ENCODE assay signal across 8 cellular contexts in genomic region chr16:75462804-75463203, GRCh38. TPM values are rescaled to one million over a fixed set of nuclear protein-coding genes. Genes with fewer than 3 reads are reported as not detected.
DNase-seq lines count a peak whose midpoint lies in the region; ATAC-seq, FAIRE-seq and TF ChIP-seq lines count a peak whose summit lies in the region.

No MANE protein-coding gene starts in this region.

- 83 to 84% methylated on average over 2 of the region's 2 CpGs for WGBS in endodermal cell (ENCODE audit: insufficient coverage in 1 of 2, insufficient read length in 1 of 2), 2 experiments
- WGBS in suprapubic skin, result 13% methylated on average over 2 of the region's 2 CpGs

- peak overlapping the region; percentile 76 for H3K27ac Mint-ChIP-seq in activated T-cell treated with anti-CD3 and anti-CD28 coated beads, Interleukin-2, amount 50 U/mL, for 72 hours
- H3K27ac Mint-ChIP-seq in endodermal cell, result peak overlapping the region; percentile 91

- H3K79me2 ChIP-seq in Loucy (ENCODE audit: insufficient read depth, low read length), result peaks cover 57% of the 10 kb centered on the region

- H3K4me1 ChIP-seq in Loucy (ENCODE audit: insufficient read depth, low read length, poor library complexity, severe bottlenecking) (peaks cover 28% of the 10 kb centered on the region), endodermal cell (ENCODE audit: control insufficient read depth, insufficient read depth, low read length) (peaks cover 5% of the 10 kb centered on the region), suprapubic skin (peaks cover 21% of the 10 kb centered on the region)

- H3K27me3 Mint-ChIP-seq in activated T-cell treated with anti-CD3 and anti-CD28 coated beads, Interleukin-2, amount 50 U/mL, for 72 hours (ENCODE audit: low read depth), result no peaks in the 10 kb centered on the region
- H3K27me3 Mint-ChIP-seq in endodermal cell (ENCODE audit: insufficient read depth), result no peaks in the 10 kb centered on the region

- peak; percentile 26 to 36 for ATAC-seq in activated T-cell treated with anti-CD3 and anti-CD28 coated beads, Interleukin-2, amount 50 U/mL, for 72 hours (replicated peaks in 1 of 2)
- ATAC-seq in GM19467 (IDR thresholded peaks at IDR 0.05; ENCODE audit: unreplicated experiment), result no peak
- ATAC-seq in HG02588 (IDR thresholded peaks at IDR 0.05; ENCODE audit: unreplicated experiment), result no peak

- H3K27me3 ChIP-seq in Loucy (ENCODE audit: insufficient read depth, low read length, poor library complexity, severe bottlenecking) (no peaks in the 10 kb centered on the region), endodermal cell (ENCODE audit: control insufficient read depth, insufficient read depth, low read length, poor library complexity, severe bottlenecking) (no peaks in the 10 kb centered on the region), suprapubic skin (no peaks in the 10 kb centered on the region)

- no peak for DNase-seq in activated T-cell treated with anti-CD3 and anti-CD28 coated beads, Interleukin-2, amount 50 U/mL, for 72 hours
- no peak for DNase-seq in activated T-cell treated with anti-CD3 and anti-CD28 coated beads, Interleukin-2, amount 50 U/mL, for 48 hours
- DNase-seq in endodermal cell (no peak), suprapubic skin (ENCODE audit: low spot score in 2 of 2) (no peak), GM12891 (ENCODE audit: insufficient read length, low spot score) (no peak)

- peaks cover 56% of the 10 kb centered on the region for H3K4me1 Mint-ChIP-seq in activated T-cell treated with anti-CD3 and anti-CD28 coated beads, Interleukin-2, amount 50 U/mL, for 72 hours (ENCODE audit: low read depth)
- peaks cover 40% of the 10 kb centered on the region for H3K4me1 Mint-ChIP-seq in endodermal cell

- no peaks in the 10 kb centered on the region for H3F3A ChIP-seq in Loucy (ENCODE audit: low read depth)

- TF ChIP-seq CTCF in Loucy (conservative IDR thresholded peaks at IDR 0.05; ENCODE audit: low read length) (no peak), endodermal cell (conservative IDR thresholded peaks at IDR 0.05) (no peak), suprapubic skin (IDR thresholded peaks at IDR 0.05) (no peak)

- H4K20me1 ChIP-seq in Loucy (ENCODE audit: insufficient read depth, low read length, poor library complexity, severe bottlenecking), result peaks cover 56% of the 10 kb centered on the region

- peak overlapping the region; percentile 76 for H3K4me2 ChIP-seq in Loucy (ENCODE audit: low read depth, low read length, poor library complexity, severe bottlenecking)

- H3K4me3 ChIP-seq in Loucy (ENCODE audit: low read length, poor library complexity, severe bottlenecking), result peak overlapping the region; percentile 76
- H3K4me3 ChIP-seq in endodermal cell (ENCODE audit: low read length), result peak overlapping the region; percentile 92
- H3K4me3 ChIP-seq in suprapubic skin, result peak overlapping the region; percentile 97

- peaks cover 0 to 2% of the 10 kb centered on the region in 2 donors for H3K9me3 Mint-ChIP-seq in activated T-cell treated with anti-CD3 and anti-CD28 coated beads, Interleukin-2, amount 50 U/mL, for 72 hours
- peaks cover 2% of the 10 kb centered on the region for H3K9me3 Mint-ChIP-seq in endodermal cell

- TF ChIP-seq POLR2A in suprapubic skin (IDR thresholded peaks at IDR 0.05) (no peak), GM12891 (IDR thresholded peaks at IDR 0.05; ENCODE audit: low read depth, low read length) (no peak)

- H2AFZ ChIP-seq in Loucy (ENCODE audit: low read length), result no peak overlapping the region

- H3K36me3 Mint-ChIP-seq in activated T-cell treated with anti-CD3 and anti-CD28 coated beads, Interleukin-2, amount 50 U/mL, for 72 hours (ENCODE audit: insufficient read depth in 2 of 2), result peaks cover 6 to 12% of the 10 kb centered on the region in 2 donors
- peaks cover 11% of the 10 kb centered on the region for H3K36me3 Mint-ChIP-seq in endodermal cell (ENCODE audit: low read depth)

- TF ChIP-seq EP300 in suprapubic skin (IDR thresholded peaks at IDR 0.05), result no peak

- H3K9me2 ChIP-seq in Loucy (replicated peaks; ENCODE audit: low read depth, low read length), result no peaks in the 10 kb centered on the region

- H3K4me3 Mint-ChIP-seq in activated T-cell treated with anti-CD3 and anti-CD28 coated beads, Interleukin-2, amount 50 U/mL, for 72 hours, result peak overlapping the region; percentile 83 to 98
- H3K4me3 Mint-ChIP-seq in endodermal cell, result peak overlapping the region; percentile 88

- no peaks in the 10 kb centered on the region for H3K36me3 ChIP-seq in Loucy (ENCODE audit: insufficient read depth, low read length)
- H3K36me3 ChIP-seq in endodermal cell (ENCODE audit: control insufficient read depth, insufficient read depth, low read length), result peaks cover 11% of the 10 kb centered on the region
- H3K36me3 ChIP-seq in suprapubic skin, result no peaks in the 10 kb centered on the region

- FAIRE-seq in GM12891 (lab: Jason Lieb, UNC), result no peak

- H3K9ac ChIP-seq in Loucy (ENCODE audit: low read depth, low read length, poor library complexity, severe bottlenecking) (peak overlapping the region; percentile 78), endodermal cell (ENCODE audit: extremely low read depth, low read length, poor library complexity, severe bottlenecking) (no peak overlapping the region)

- H3K27ac ChIP-seq in endodermal cell (ENCODE audit: low read depth, low read length) (no peak overlapping the region), suprapubic skin (no peak overlapping the region)

- H3K9me3 ChIP-seq in Loucy (ENCODE audit: insufficient read depth, low read depth, low read length) (no peaks in the 10 kb centered on the region), endodermal cell (ENCODE audit: control insufficient read depth, low read length) (no peaks in the 10 kb centered on the region), suprapubic skin (no peaks in the 10 kb centered on the region)

TF ChIP-seq in GM12891, 5 proteins besides CTCF, POLR2A, EP300 and RAD21:
- TF ChIP-seq TAF1 (IDR thresholded peaks at IDR 0.05; ENCODE audit: low read depth, low read length), result no peak
- TF ChIP-seq PAX5 (IDR thresholded peaks at IDR 0.05; ENCODE audit: insufficient read depth, low read length, severe bottlenecking), result no peak
TF ChIP-seq in GM12891: peak in this region for 0.

RNA-seq across cellular contexts. Expression of gene TMEM170A, which starts 1.7 kb away (rescaled TPM):
- total RNA-seq in activated T-cell treated with anti-CD3 and anti-CD28 coated beads, Interleukin-2, amount 50 U/mL, for 72 hours, result 10 to 100 TPM; 34.8 to 34.9 TPM
- total RNA-seq in endodermal cell (10 to 100 TPM; 72.7 to 74.8 TPM), suprapubic skin (10 to 100 TPM; 15.8 to 17.5 (median 16.5) TPM)
- 36.0 TPM for polyA plus RNA-seq in endodermal cell (2013, experiment 1 of 2)
- polyA plus RNA-seq in endodermal cell (2013, experiment 2 of 2), result 28.7 TPM
- 7.9 TPM for polyA plus RNA-seq in GM12891 (2012; ENCODE audit: low read depth, missing spikeins)

RNA-seq across cellular contexts. Expression of gene CFDP1, which starts 29.5 kb away (rescaled TPM):
- 10 to 100 TPM; 25.7 to 32.1 TPM for total RNA-seq in activated T-cell treated with anti-CD3 and anti-CD28 coated beads, Interleukin-2, amount 50 U/mL, for 72 hours
- total RNA-seq in endodermal cell (100 to 1,000 TPM in 1 of 2 donors, 10 to 100 TPM in 1; 88.7 to 117 TPM), suprapubic skin (10 to 100 TPM; 36.7 to 81.4 (median 48.2) TPM)
- polyA plus RNA-seq in endodermal cell (2013, experiment 1 of 2), result 105 TPM
- polyA plus RNA-seq in endodermal cell (2013, experiment 2 of 2), result 101 TPM
- 43.8 TPM for polyA plus RNA-seq in GM12891 (2012; ENCODE audit: low read depth, missing spikeins)

RNA-seq across cellular contexts. Expression of gene CHST6, which starts 32.4 kb away (rescaled TPM):
- total RNA-seq in activated T-cell treated with anti-CD3 and anti-CD28 coated beads, Interleukin-2, amount 50 U/mL, for 72 hours, result under 1 TPM; 0.07 TPM
- total RNA-seq in endodermal cell, result 10 to 100 TPM; 13.5 to 15.9 TPM
- polyA plus RNA-seq in endodermal cell (2013, experiment 1 of 2), result 6.5 TPM
- polyA plus RNA-seq in endodermal cell (2013, experiment 2 of 2), result 6.6 TPM
- under 1 TPM in 3 of 4 donors, not detected in 1; 0.17 to 0.73 (median 0.30) TPM for total RNA-seq in suprapubic skin
- 1.0 TPM for polyA plus RNA-seq in GM12891 (2012; ENCODE audit: low read depth, missing spikeins)

Comparison
In these comparisons a context has a peak if more than half of its experiments do, and no peak if none do; other contexts are left out.
1. ATAC-seq: peak in activated T-cell treated with anti-CD3 and anti-CD28 coated beads, Interleukin-2, amount 50 U/mL, for 72 hours (2 of 2); none in GM19467 (single experiment) and HG02588 (single experiment).
2. RNA of gene CHST6, which starts 32.4 kb away (total RNA-seq): 13.5 to 15.9 TPM in endodermal cell; 0.17 to 0.73 TPM in suprapubic skin and 0.07 TPM in activated T-cell treated with anti-CD3 and anti-CD28 coated beads, Interleukin-2, amount 50 U/mL, for 72 hours; every median in the first group is over 4 times any median in the second.
3. Peak in every context shown above with its lines, with median percentiles within 50 percentile points of each other: H3K4me3 ChIP-seq.